Comparison of ENCODE assay signal across 29 cellular contexts in genomic region chr20:56017560-56017959, GRCh38. TPM values are rescaled to one million over a fixed set of nuclear protein-coding genes. Genes with fewer than 3 reads are reported as not detected.
DNase-seq lines count a peak whose midpoint lies in the region; ATAC-seq, FAIRE-seq and TF ChIP-seq lines count a peak whose summit lies in the region.
"Had no signal": no experiment of that assay in that cellular context is flagged by ENCODE, and none has a peak within 500 bp of the region (broad histone marks: within the 10 kb centered on the region; RNA-seq: fewer than 3 reads in every experiment).

No MANE protein-coding gene starts in this region.

- ATAC-seq in right lobe of liver (peak in 3 of 4 donors; percentile 26 to 62 (median 35)), GM18870 (IDR thresholded peaks at IDR 0.05; ENCODE audit: unreplicated experiment) (no peak), lower lobe of right lung (no peak)
- ATAC-seq: A549; CD8-positive, alpha-beta T cell; HCT116 had no signal

- peak; percentile 13 for DNase-seq in COLO829 (ENCODE audit: low spot score)
- peak; percentile 0 for DNase-seq in bronchial epithelial cell (ENCODE audit: low read depth)
- DNase-seq in right lobe of liver, result no peak
- DNase-seq in H4 (ENCODE audit: low spot score), result no peak
- no peak for DNase-seq in lower lobe of right lung
- DNase-seq in epidermal melanocyte (ENCODE audit: insufficient read length, low spot score), result no peak
- DNase-seq: 8988T; ACHN; AML-193; BE2C; CD4-positive, CD25-positive, alpha-beta regulatory T cell; CD8-positive, alpha-beta T cell; DMS 273 treated with DMSO at 0.1 percent for 48 hours; DMS53; DMS79 treated with DMSO at 0.1 percent for 48 hours; GF-D8; GM23248; H9 had no signal

- no peak overlapping the region for H3K9ac ChIP-seq in BLaER1
- H3K9ac ChIP-seq: GM23248 had no signal

- no peak overlapping the region for H3K27ac ChIP-seq in BLaER1
- H3K27ac ChIP-seq in right lobe of liver, result no peak overlapping the region
- H3K27ac ChIP-seq in lower lobe of right lung, result no peak overlapping the region
- H3K27ac ChIP-seq: A549, C4-2B, GM23248 had no signal

- 75% methylated on average over 1 of the region's 2 CpGs for WGBS in right lobe of liver (ENCODE audit: insufficient coverage, low coverage, low lambda C conversion rate, missing lambda C conversion rate)

- no peak overlapping the region for H3K4me3 ChIP-seq in BLaER1
- H3K4me3 ChIP-seq in bronchial epithelial cell (ENCODE audit: low read depth, low read length), result no peak overlapping the region
- H3K4me3 ChIP-seq in right lobe of liver, result no peak overlapping the region
- H3K4me3 ChIP-seq in lower lobe of right lung, result no peak overlapping the region
- H3K4me3 ChIP-seq: A549, GM23248 had no signal

- no peaks in the 10 kb centered on the region for H4K20me1 ChIP-seq in BLaER1

- TF ChIP-seq POLR2A in right lobe of liver (IDR thresholded peaks at IDR 0.05), result no peak

- peaks cover 11% of the 10 kb centered on the region for H3K9me3 ChIP-seq in BLaER1
- no peaks in the 10 kb centered on the region for H3K9me3 ChIP-seq in right lobe of liver
- H3K9me3 ChIP-seq in lower lobe of right lung, result no peaks in the 10 kb centered on the region
- H3K9me3 ChIP-seq: A549, BE2C had no signal

- H3K36me3 ChIP-seq in BLaER1, result no peaks in the 10 kb centered on the region
- no peaks in the 10 kb centered on the region for H3K36me3 ChIP-seq in bronchial epithelial cell (ENCODE audit: control insufficient read depth, insufficient read depth, low read length)
- no peaks in the 10 kb centered on the region for H3K36me3 ChIP-seq in right lobe of liver
- no peaks in the 10 kb centered on the region for H3K36me3 ChIP-seq in lower lobe of right lung
- H3K36me3 ChIP-seq: BE2C had no signal

- no peak for FAIRE-seq in bronchial epithelial cell (lab: Jason Lieb, UNC)
- FAIRE-seq: A549, D721Med, GM12891, GM18507, GM19239, H1 had no signal

- peaks cover 12% of the 10 kb centered on the region for H3K4me1 ChIP-seq in BLaER1
- H3K4me1 ChIP-seq in right lobe of liver, result peaks cover 0 to 8% (median 0%) of the 10 kb centered on the region in 4 donors
- H3K4me1 ChIP-seq in lower lobe of right lung, result no peaks in the 10 kb centered on the region
- H3K4me1 ChIP-seq: A549, BE2C had no signal

- H3K27me3 ChIP-seq in BLaER1, result no peaks in the 10 kb centered on the region
- H3K27me3 ChIP-seq in bronchial epithelial cell (ENCODE audit: control insufficient read depth, insufficient read depth, low read length), result no peaks in the 10 kb centered on the region
- no peaks in the 10 kb centered on the region for H3K27me3 ChIP-seq in right lobe of liver
- no peaks in the 10 kb centered on the region for H3K27me3 ChIP-seq in lower lobe of right lung (ENCODE audit: low read depth)

- intact Hi-C loops in right lobe of liver (cut with DNase I) (no loop called here), lower lobe of right lung (cut with DNase I) (no loop called here)

- TF ChIP-seq CTCF in bronchial epithelial cell (IDR thresholded peaks at IDR 0.05; ENCODE audit: insufficient read depth, low read length, severe bottlenecking) (no peak), right lobe of liver (IDR thresholded peaks at IDR 0.05) (peak in 1 of 4 donors; percentile 12), lower lobe of right lung (IDR thresholded peaks at IDR 0.05) (no peak)

- H3K4me2 ChIP-seq in BLaER1, result peak overlapping the region; percentile 31
- H3K4me2 ChIP-seq: A549 had no signal

RNA-seq across cellular contexts. Expression of gene CBLN4, which starts 12.2 kb away (rescaled TPM):
- total RNA-seq in bronchial epithelial cell, result not detected in 2 replicates
- total RNA-seq in right lobe of liver, result under 1 TPM in 2 of 6 experiments, not detected in 4; 0.20 to 0.23 TPM
- not detected in 2 replicates for total RNA-seq in H4 (2014; rRNA removed; shearing (Covaris generic))
- 1.2 TPM for total RNA-seq in lower lobe of right lung
- total RNA-seq: CD4-positive, CD25-positive, alpha-beta regulatory T cell; CD8-positive, alpha-beta T cell; G401; GM23248; H9 had no signal

Comparison
In these comparisons a context has a peak if more than half of its experiments do, and no peak if none do; other contexts are left out.
1. DNase-seq: peak in COLO829 (single experiment) and bronchial epithelial cell (single experiment); none in right lobe of liver (0 of 3), H4 (single experiment), lower lobe of right lung (single experiment) and epidermal melanocyte (single experiment).
2. ATAC-seq: peak in right lobe of liver (3 of 4); none in GM18870 (single experiment) and lower lobe of right lung (0 of 2).